Comparison of ENCODE assay signal across 8 cellular contexts in the genomic region with DNA sequence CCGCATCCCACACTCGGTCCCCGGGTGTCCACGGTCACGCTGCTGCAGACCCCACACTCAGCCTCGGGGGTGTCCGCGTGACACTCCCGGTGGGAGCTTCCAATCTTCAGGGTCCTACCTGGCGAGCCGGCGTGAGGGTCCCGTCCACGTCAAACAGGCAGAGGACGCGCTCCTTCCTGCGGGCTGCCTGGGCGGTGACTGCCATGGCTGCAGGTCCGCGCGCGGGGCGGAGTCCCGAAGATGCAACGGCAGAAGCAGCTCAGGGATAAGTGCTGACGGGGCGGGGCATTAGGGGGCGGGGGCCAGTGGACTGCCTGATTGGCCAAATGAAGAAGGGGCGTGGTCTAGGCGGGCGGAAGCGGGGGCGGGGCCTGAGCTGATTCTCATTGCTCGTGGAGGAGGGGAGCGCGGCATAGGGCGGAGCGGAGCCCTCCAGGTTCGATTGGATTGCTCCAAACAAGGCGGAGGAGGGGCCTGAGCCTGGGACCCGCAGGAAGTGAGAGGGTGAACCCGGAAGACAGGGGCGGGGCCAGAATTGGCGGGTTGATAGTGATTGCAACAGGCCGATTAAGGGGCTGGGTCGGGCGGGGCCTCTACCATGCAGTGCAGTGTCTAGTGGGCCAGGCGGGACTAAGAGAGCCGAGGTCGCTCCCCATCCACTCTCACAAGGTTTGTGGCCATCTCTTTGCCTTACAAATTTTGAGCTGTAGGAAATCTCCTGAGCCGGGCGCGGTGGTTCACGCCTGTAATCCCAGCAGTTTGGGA. TPM values are rescaled to one million over a fixed set of nuclear protein-coding genes. Genes with fewer than 3 reads are reported as not detected.
DNase-seq lines count a peak whose midpoint lies in the region; ATAC-seq lines count a peak whose summit lies in the region.

A gene (minus strand): TSS at position 240 of the 765 bp plus-strand sequence. CDS start 35 bp downstream, at position 205.

- H3K27ac Mint-ChIP-seq in activated CD4-positive, alpha-beta T cell treated with anti-CD3 and anti-CD28 coated beads, Interleukin-2, amount 10 ng/mL, durations not matched to agents 7 days and 5 days = peak within 1 kb of the TSS; percentile 92

- no peaks in the 10 kb centered on the region for H3K9me3 Mint-ChIP-seq in activated CD4-positive, alpha-beta T cell treated with anti-CD3 and anti-CD28 coated beads, Interleukin-2, amount 10 ng/mL, durations not matched to agents 7 days and 5 days

- DNase-seq in NCI-H69 (lab: John Stamatoyannopoulos, UW) (peak; percentile 100), cortex of kidney (lab: John Stamatoyannopoulos, UW) (peak; percentile 54), left kidney (ENCODE audit: low read depth, low spot score) (peak; percentile 100)
- DNase-seq in activated CD4-positive, alpha-beta T cell treated with anti-CD3 and anti-CD28 coated beads, Interleukin-2, amount 10 ng/mL, durations not matched to agents 7 days and 5 days = peak; percentile 100
- peak; percentile 100 for DNase-seq in stimulated activated CD4-positive, alpha-beta T cell treated with anti-CD3 and anti-CD28 coated beads, Interleukin-2, amount 100 ng/mL, for 24 hours

- ATAC-seq in GM19328 (IDR thresholded peaks at IDR 0.05; ENCODE audit: unreplicated experiment) (peak; percentile 96), HG03520 (IDR thresholded peaks at IDR 0.05; ENCODE audit: unreplicated experiment) (peak; percentile 90)

- H3K4me3 ChIP-seq in BLaER1 = peak within 1 kb of the TSS; percentile 92

- H3K27ac ChIP-seq in BLaER1 = peak within 1 kb of the TSS; percentile 63

- H3K27me3 Mint-ChIP-seq in activated CD4-positive, alpha-beta T cell treated with anti-CD3 and anti-CD28 coated beads, Interleukin-2, amount 10 ng/mL, durations not matched to agents 7 days and 5 days = no peaks in the 10 kb centered on the region

- H3K4me1 Mint-ChIP-seq in activated CD4-positive, alpha-beta T cell treated with anti-CD3 and anti-CD28 coated beads, Interleukin-2, amount 10 ng/mL, durations not matched to agents 7 days and 5 days = peaks cover 30% of the 10 kb centered on the region

- POLR2A ChIA-PET in activated CD4-positive, alpha-beta T cell treated with anti-CD3 and anti-CD28 coated beads, Interleukin-2, amount 10 ng/mL, durations not matched to agents 7 days and 5 days (lab: Charles Lee) = interaction anchor here (0.9 to 1.9 kb wide), 2 partner anchors 15 to 30 kb away, joined by 4 to 8 read pairs; a partner anchor contains a TSS

- CTCF ChIA-PET in activated CD4-positive, alpha-beta T cell treated with anti-CD3 and anti-CD28 coated beads, Interleukin-2, amount 10 ng/mL, durations not matched to agents 7 days and 5 days (lab: Charles Lee) = interaction anchor here (0.6 to 2.1 kb wide), 10 partner anchors 9 to 186 kb away, joined by 3 to 10 read pairs (median 4); no protein-coding TSS in a partner anchor

- no peaks in the 10 kb centered on the region; the same call in 1 of the 2 replicates for H4K20me1 ChIP-seq in BLaER1

- no peaks in the 10 kb centered on the region for H3K27me3 ChIP-seq in BLaER1

- H3K36me3 ChIP-seq in BLaER1 = peaks cover 2% of the 10 kb centered on the region; the same call in 1 of the 2 replicates

- H3K9ac ChIP-seq in BLaER1 = peak within 1 kb of the TSS; percentile 85

- no peaks in the 10 kb centered on the region for H3K9me3 ChIP-seq in BLaER1

- H3K4me3 Mint-ChIP-seq in activated CD4-positive, alpha-beta T cell treated with anti-CD3 and anti-CD28 coated beads, Interleukin-2, amount 10 ng/mL, durations not matched to agents 7 days and 5 days = peak within 1 kb of the TSS; percentile 89

- peaks cover 5% of the 10 kb centered on the region for H3K36me3 Mint-ChIP-seq in activated CD4-positive, alpha-beta T cell treated with anti-CD3 and anti-CD28 coated beads, Interleukin-2, amount 10 ng/mL, durations not matched to agents 7 days and 5 days (ENCODE audit: low read depth)

- H3K4me1 ChIP-seq in BLaER1 = peaks cover 27% of the 10 kb centered on the region

- H3K4me2 ChIP-seq in BLaER1 = peak within 1 kb of the TSS; percentile 99

RNA-seq across cellular contexts. Expression of the gene that starts here (rescaled TPM):
- total RNA-seq in activated CD4-positive, alpha-beta T cell treated with anti-CD3 and anti-CD28 coated beads, Interleukin-2, amount 10 ng/mL, durations not matched to agents 7 days and 5 days = 10 to 100 TPM; 33.7 to 39.7 TPM

Comparison
In these comparisons a context has a peak if more than half of its experiments do, and no peak if none do; other contexts are left out.
1. Peak in every context shown above with its lines: DNase-seq, ATAC-seq, H3K4me3 ChIP-seq and H3K27ac ChIP-seq.